ENCODE assay signal across 8 cellular contexts in the genomic region with DNA sequence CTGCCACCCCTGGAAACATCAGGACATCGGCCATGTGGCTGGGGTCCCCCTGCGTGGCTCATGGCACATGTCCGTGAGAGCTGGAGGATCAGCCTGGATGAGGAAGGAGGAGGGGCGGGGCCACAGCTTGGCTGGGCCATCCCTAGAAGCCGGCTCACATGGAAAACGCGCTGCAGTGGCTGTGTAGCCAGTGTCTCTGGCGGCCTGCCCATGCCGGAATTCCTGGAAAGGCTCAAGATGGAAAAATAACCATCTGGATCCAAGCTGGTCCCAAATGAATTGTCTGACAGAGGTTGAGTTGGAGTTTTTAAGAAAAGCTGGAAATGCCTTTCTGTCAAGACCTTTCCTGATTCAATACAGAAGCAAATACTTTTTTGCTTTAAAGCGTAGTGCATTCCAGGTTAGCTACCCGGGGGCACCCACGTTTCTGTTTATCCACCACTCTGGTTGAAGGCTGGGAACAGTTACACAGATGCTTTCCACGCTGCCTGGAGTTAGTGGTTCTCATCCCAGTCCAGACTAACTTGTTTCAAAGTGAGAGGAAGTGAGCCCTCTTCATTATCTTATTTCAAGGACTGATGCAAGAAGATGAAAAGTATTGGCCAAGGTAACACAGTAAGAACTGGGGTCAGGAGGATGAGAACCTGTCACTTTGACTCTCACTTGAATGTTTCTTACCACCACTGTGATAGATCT.
DNase-seq lines count a peak whose midpoint lies in the region; ATAC-seq lines count a peak whose summit lies in the region.

No MANE protein-coding gene starts in this region.

- peak; percentile 90 for DNase-seq in HS-5 (ENCODE audit: low read depth)
- DNase-seq in cerebellar cortex (ENCODE audit: low spot score) = peak; percentile 37
- peak; percentile 75 for DNase-seq in left kidney (ENCODE audit: low read depth, low spot score)
- peak in 32 of 49 donors; percentile 7 to 79 (median 34) for DNase-seq in substantia nigra (lab: John Stamatoyannopoulos, UW)
- DNase-seq in SW480 (ENCODE audit: low spot score) = no peak
- DNase-seq in SHP77 (lab: John Stamatoyannopoulos, UW) = no peak

- ATAC-seq in GM18867 (IDR thresholded peaks at IDR 0.05; ENCODE audit: unreplicated experiment) (no peak), GM19324 (IDR thresholded peaks at IDR 0.05; ENCODE audit: low FRiP score, unreplicated experiment) (no peak)

- H3K27ac ChIP-seq in substantia nigra (ENCODE audit: low read depth, low read length, poor library complexity, severe bottlenecking) = no peak overlapping the region

Comparison
In these comparisons a context has a peak if more than half of its experiments do, and no peak if none do; other contexts are left out.
1. DNase-seq: peak in HS-5 (single experiment), cerebellar cortex (single experiment), left kidney (single experiment) and substantia nigra (32 of 49); none in SW480 (single experiment) and SHP77 (0 of 2).